ENCODE assay signal across 26 cellular contexts in genomic region chr10:100024741-100025140, GRCh38. TPM values are rescaled to one million over a fixed set of nuclear protein-coding genes. Genes with fewer than 3 reads are reported as not detected.
DNase-seq lines count a peak whose midpoint lies in the region; ATAC-seq and TF ChIP-seq lines count a peak whose summit lies in the region.
"Had no signal": no experiment of that assay in that cellular context is flagged by ENCODE, and none has a peak within 500 bp of the region (broad histone marks: within the 10 kb centered on the region; RNA-seq: fewer than 3 reads in every experiment).

No MANE protein-coding gene starts in this region.

- H3K27me3 Mint-ChIP-seq in GM23338 (ENCODE audit: insufficient read depth, low read depth, poor library complexity) (no peaks in the 10 kb centered on the region), glutamatergic neuron (ENCODE audit: unreplicated experiment) (peaks cover 7% of the 10 kb centered on the region)

- peak; percentile 78 for DNase-seq in DMS53 treated with DMSO at 0.1 percent for 48 hours (lab: John Stamatoyannopoulos, UW; ENCODE audit: unreplicated experiment)
- DNase-seq in GM23338 (ENCODE audit: low spot score): no peak
- DNase-seq in glutamatergic neuron: no peak
- DNase-seq in NCI-H226: no peak
- DNase-seq in midbrain (lab: John Stamatoyannopoulos, UW): no peak
- DNase-seq: Calu3; CD8-positive, alpha-beta T cell; DMS153; GM23248; HCEC 1CT; MM.1S; NCI-H1048; NCI-H1417 treated with DMSO at 0.1 percent for 48 hours; NCI-H1930; NCI-H446; NCI-H69; T-helper 1 cell had no signal

- no peaks in the 10 kb centered on the region for H3F3A ChIP-seq in GM23338 (replicated peaks; ENCODE audit: low read depth)

- no peaks in the 10 kb centered on the region for H3K9me2 ChIP-seq in GM23338 (ENCODE audit: insufficient read depth)

- H4K20me1 ChIP-seq in GM23338 (replicated peaks; ENCODE audit: insufficient read depth): no peaks in the 10 kb centered on the region
- H4K20me1 ChIP-seq: BLaER1 treated with 17β-estradiol and CSF1 and Interleukin-3, amounts not matched to agents 10 nM and 100 nM had no signal

- H3K9me3 Mint-ChIP-seq in GM23338 (peaks cover 33% of the 10 kb centered on the region), glutamatergic neuron (ENCODE audit: unreplicated experiment) (peaks cover 10% of the 10 kb centered on the region)

- peaks cover 17% of the 10 kb centered on the region for H3K36me3 Mint-ChIP-seq in GM23338 (ENCODE audit: low read depth)
- peaks cover 6% of the 10 kb centered on the region for H3K36me3 Mint-ChIP-seq in glutamatergic neuron (ENCODE audit: unreplicated experiment)
- H3K36me3 Mint-ChIP-seq: CD8-positive, alpha-beta T cell had no signal

- H3K79me2 ChIP-seq in GM23338 (replicated peaks; ENCODE audit: insufficient read depth) (no peaks in the 10 kb centered on the region), parathyroid adenoma (no peaks in the 10 kb centered on the region)

- no peak overlapping the region for H3K27ac ChIP-seq in GM23338 (ENCODE audit: low read depth)
- peak overlapping the region; percentile 95 for H3K27ac ChIP-seq in parathyroid adenoma
- H3K27ac ChIP-seq: BLaER1 treated with 17β-estradiol and CSF1 and Interleukin-3, amounts not matched to agents 10 nM and 100 nM; GM23248; HL-60; SJSA1 had no signal

- no peaks in the 10 kb centered on the region; the same call in 1 of the 2 replicates for H3K36me3 ChIP-seq in GM23338 (ENCODE audit: insufficient read depth)
- no peaks in the 10 kb centered on the region for H3K36me3 ChIP-seq in parathyroid adenoma (ENCODE audit: control insufficient read depth, insufficient read depth, low read length)
- H3K36me3 ChIP-seq: SJSA1 had no signal

- H3K27me3 ChIP-seq in GM23338 (ENCODE audit: insufficient read depth) (no peaks in the 10 kb centered on the region), parathyroid adenoma (ENCODE audit: control insufficient read depth, insufficient read depth, low read length) (no peaks in the 10 kb centered on the region)
- H3K27me3 ChIP-seq: BLaER1 treated with 17β-estradiol and CSF1 and Interleukin-3, amounts not matched to agents 10 nM and 100 nM; SJSA1 had no signal

- ATAC-seq in GM23338 (no peak), GM21786 (IDR thresholded peaks at IDR 0.05; ENCODE audit: unreplicated experiment) (no peak)
- ATAC-seq: CD8-positive, alpha-beta T cell; GM12878; HepG2; K562 had no signal

- H3K4me2 ChIP-seq in GM23338 (no peak overlapping the region), parathyroid adenoma (ENCODE audit: low read length) (peak overlapping the region; percentile 62)
- H3K4me2 ChIP-seq: BLaER1 treated with 17β-estradiol and CSF1 and Interleukin-3, amounts not matched to agents 10 nM and 100 nM had no signal

- H3K4me1 Mint-ChIP-seq in GM23338: peaks cover 11% of the 10 kb centered on the region; the same call in 2 of the 3 replicates
- peaks cover 21% of the 10 kb centered on the region for H3K4me1 Mint-ChIP-seq in glutamatergic neuron (ENCODE audit: low read depth, unreplicated experiment)

- H3K9ac ChIP-seq in parathyroid adenoma: no peak overlapping the region
- H3K9ac ChIP-seq: BLaER1 treated with 17β-estradiol and CSF1 and Interleukin-3, amounts not matched to agents 10 nM and 100 nM; GM23248 had no signal

- H3K4me3 ChIP-seq in GM23338: no peak overlapping the region
- H3K4me3 ChIP-seq in parathyroid adenoma (ENCODE audit: low read depth, low read length): no peak overlapping the region
- H3K4me3 ChIP-seq: BLaER1 treated with 17β-estradiol and CSF1 and Interleukin-3, amounts not matched to agents 10 nM and 100 nM; GM12878; GM23248; K562; SJSA1 had no signal

- TF ChIP-seq CTCF in GM23338 (conservative IDR thresholded peaks at IDR 0.05; ENCODE audit: low read depth in 2 of 2) (no peak), glutamatergic neuron (IDR thresholded peaks at IDR 0.05; ENCODE audit: partially characterized antibody, unreplicated experiment) (no peak), parathyroid adenoma (IDR thresholded peaks at IDR 0.05) (no peak)

- H2AFZ ChIP-seq in GM23338: peak overlapping the region; percentile 87; the same call in 1 of the 2 replicates
- H2AFZ ChIP-seq in parathyroid adenoma: peak overlapping the region; percentile 3

- H3K9me3 ChIP-seq in parathyroid adenoma (ENCODE audit: control insufficient read depth, low read length): no peaks in the 10 kb centered on the region

- H3K27ac Mint-ChIP-seq in GM23338: no peak overlapping the region
- peak overlapping the region; percentile 82 for H3K27ac Mint-ChIP-seq in glutamatergic neuron (ENCODE audit: unreplicated experiment)
- H3K27ac Mint-ChIP-seq: CD8-positive, alpha-beta T cell had no signal

- H3K4me3 Mint-ChIP-seq in GM23338 (no peak overlapping the region), glutamatergic neuron (ENCODE audit: unreplicated experiment) (no peak overlapping the region)
- H3K4me3 Mint-ChIP-seq: CD8-positive, alpha-beta T cell had no signal

- peaks cover 8% of the 10 kb centered on the region; the same call in 1 of the 2 replicates for H3K4me1 ChIP-seq in GM23338 (ENCODE audit: insufficient read depth)
- H3K4me1 ChIP-seq in parathyroid adenoma: peaks cover 40% of the 10 kb centered on the region

TF ChIP-seq in GM23338, 12 proteins besides CTCF, POLR2A, EP300 and RAD21 (continues in another document):
- TF ChIP-seq ZNF331 (CRISPR knock-in tag; IDR thresholded peaks at IDR 0.05; ENCODE audit: low read depth): no peak
- TF ChIP-seq EZH2phosphoT487 (IDR thresholded peaks at IDR 0.05; ENCODE audit: unreplicated experiment): no peak
- no peak for TF ChIP-seq ZNF462 (CRISPR knock-in tag; IDR thresholded peaks at IDR 0.05)

RNA-seq across cellular contexts. Expression of gene DNMBP, which starts 15.0 kb away (rescaled TPM):
- 25.7 and 31.2 TPM in 2 replicates for total RNA-seq in GM23338 (2014; rRNA removed; shearing (Covaris generic))
- polyA plus RNA-seq in GM23338 (2016; fragmentation: Nextera tagmentation; extraction: Ambion mirVana): 13.4 and 13.5 TPM in 2 replicates
- 9.5 TPM for total RNA-seq in glutamatergic neuron (ENCODE audit: unreplicated experiment)

RNA-seq across cellular contexts. Expression of gene CPN1, which starts 56.9 kb away (rescaled TPM):
- total RNA-seq in GM23338 (2014; rRNA removed; shearing (Covaris generic)): not detected in 2 replicates
- polyA plus RNA-seq in GM23338 (2016; fragmentation: Nextera tagmentation; extraction: Ambion mirVana): 0.32 TPM in 1 of 2 replicates, not detected in the other
- total RNA-seq in glutamatergic neuron (ENCODE audit: unreplicated experiment): not detected
- total RNA-seq: Calu3; CD8-positive, alpha-beta T cell; GM23248; HT-29; K562; SJSA1 had no signal
- polyA plus RNA-seq: GM23248 had no signal
